13 cellular contexts compared by ENCODE assay signal in genomic region chr5:59744531-59744992, GRCh38.
DNase-seq lines count a peak whose midpoint lies in the region; ATAC-seq, FAIRE-seq and TF ChIP-seq lines count a peak whose summit lies in the region.
"Had no signal": no experiment of that assay in that cellular context is flagged by ENCODE, and none has a peak within 500 bp of the region (broad histone marks: within the 10 kb centered on the region; RNA-seq: fewer than 3 reads in every experiment).

No MANE protein-coding gene starts in this region.

- H3K27ac Mint-ChIP-seq in memory B cell = peak overlapping the region; percentile 60
- H3K27ac Mint-ChIP-seq in T-helper 2 cell treated with Interferon-gamma antibody and Interleukin-4, amounts not matched to agents 5 μg/mL and 100 μg/mL, for 36 hours = no peak overlapping the region

- ATAC-seq in A549 (peak; percentile 58 to 61; a peak in 5 of 6 replicates), memory B cell (ENCODE audit: low read depth) (no peak), HG03025 (IDR thresholded peaks at IDR 0.05; ENCODE audit: low FRiP score, unreplicated experiment) (no peak)

- H3K79me2 ChIP-seq in mammary epithelial cell (ENCODE audit: insufficient read depth, low read length) = peaks cover 30% of the 10 kb centered on the region
- no peaks in the 10 kb centered on the region for H3K79me2 ChIP-seq in OCI-LY7 (ENCODE audit: insufficient read depth, low read depth, low read length)

- TF ChIP-seq RAD21 in A549 (conservative IDR thresholded peaks at IDR 0.05 in 1 of 2, IDR thresholded peaks at IDR 0.05 in 1 of 2) = no peak

- DNase-seq in A549 (ENCODE audit: low read depth in 1 of 2, low spot score in 1 of 2) = peak; percentile 33 to 74
- peak; percentile 65 to 89 for DNase-seq in NCI-H2081 (lab: John Stamatoyannopoulos, UW)
- peak; percentile 83 for DNase-seq in mammary epithelial cell
- no peak for DNase-seq in memory B cell (ENCODE audit: low spot score in 2 of 2)
- DNase-seq in activated naive CD4-positive, alpha-beta T cell treated with anti-CD3 and anti-CD28 coated beads, Interleukin-2, amount 50 U/mL, for 16 hours = no peak
- DNase-seq in OCI-LY7 (ENCODE audit: low spot score) = no peak
- no peak for DNase-seq in T-helper 2 cell treated with Interferon-gamma antibody and Interleukin-4, amounts not matched to agents 5 μg/mL and 100 μg/mL, for 36 hours (ENCODE audit: low spot score)
- DNase-seq: AML-193, aorta, SIG-M5 had no signal

- H3K4me2 ChIP-seq in A549 = peak overlapping the region; percentile 81
- peak overlapping the region; percentile 65 for H3K4me2 ChIP-seq in mammary epithelial cell (ENCODE audit: insufficient read depth, low read depth, low read length)
- H3K4me2 ChIP-seq in OCI-LY7 (ENCODE audit: low read length) = no peak overlapping the region

- no TSS peak for BruUV-seq in mammary epithelial cell (replicated peaks; lab: Mats Ljungman, UMichigan)
- BruUV-seq in OCI-LY7 (replicated peaks; lab: Mats Ljungman, UMichigan) = no TSS peak

- in situ Hi-C loops in mammary epithelial cell (cut with MboI; ENCODE audit: low sequenced_read_pairs in 2 of 2) = loop anchor here in 1 of 2 donors (10.0 kb wide), 1 partner anchor 50 kb away; no protein-coding TSS in a partner anchor

- H3K4me1 ChIP-seq in A549 (peaks cover 65% of the 10 kb centered on the region), mammary epithelial cell (ENCODE audit: insufficient read depth, low read length) (peaks cover 33% of the 10 kb centered on the region), OCI-LY7 (ENCODE audit: insufficient read depth, low read length, poor library complexity, severe bottlenecking) (no peaks in the 10 kb centered on the region)

- H3K4me3 ChIP-seq in A549 (peak overlapping the region; percentile 10; the same call in 1 of the 3 replicates), mammary epithelial cell (replicated peaks in 1 of 3; ENCODE audit: insufficient read depth in 1 of 3, low read depth in 2 of 3, low read length in 3 of 3) (no peak overlapping the region), OCI-LY7 (ENCODE audit: low read depth, low read length, poor library complexity, severe bottlenecking) (no peak overlapping the region)
- H3K4me3 ChIP-seq: heart left ventricle had no signal

- H3K9ac ChIP-seq in mammary epithelial cell (ENCODE audit: insufficient read depth, low read length) = peak overlapping the region; percentile 66

- peaks cover 21% of the 10 kb centered on the region for H3K4me1 Mint-ChIP-seq in memory B cell
- H3K4me1 Mint-ChIP-seq in T-helper 2 cell treated with Interferon-gamma antibody and Interleukin-4, amounts not matched to agents 5 μg/mL and 100 μg/mL, for 36 hours (ENCODE audit: low read depth) = no peaks in the 10 kb centered on the region

- dilution Hi-C loops in mammary epithelial cell (cut with HindIII; ENCODE audit: low sequenced_read_pairs) = no loop called here

- H3K36me3 Mint-ChIP-seq in memory B cell = peaks cover 5% of the 10 kb centered on the region
- no peaks in the 10 kb centered on the region for H3K36me3 Mint-ChIP-seq in T-helper 2 cell treated with Interferon-gamma antibody and Interleukin-4, amounts not matched to agents 5 μg/mL and 100 μg/mL, for 36 hours (ENCODE audit: low read depth)

- TF ChIP-seq POLR2A in A549 (IDR thresholded peaks at IDR 0.05; ENCODE audit: low read length) = no peak

- H2AFZ ChIP-seq in mammary epithelial cell (ENCODE audit: low read depth, low read length) = peak overlapping the region; percentile 25
- H2AFZ ChIP-seq in OCI-LY7 (ENCODE audit: low read length) = no peak overlapping the region

- CTCF ChIA-PET in A549 (lab: Yijun Ruan, JAX) (interaction anchor here (1.2 to 1.8 kb wide), 8 partner anchors 9 to 72 kb away, joined by 3 to 5 read pairs (median 3); no protein-coding TSS in a partner anchor), mammary epithelial cell (lab: Charles Lee; ENCODE audit: low non-redundant PET) (interaction anchor here (0.6 kb wide), 1 partner anchor 11 kb away, joined by 4 read pairs; no protein-coding TSS in a partner anchor), OCI-LY7 (lab: Charles Lee; ENCODE audit: unreplicated experiment) (no interaction called here)

- no peaks in the 10 kb centered on the region for H3K27me3 Mint-ChIP-seq in memory B cell
- H3K27me3 Mint-ChIP-seq in T-helper 2 cell treated with Interferon-gamma antibody and Interleukin-4, amounts not matched to agents 5 μg/mL and 100 μg/mL, for 36 hours (ENCODE audit: low read depth) = peaks cover 6% of the 10 kb centered on the region

- POLR2A ChIA-PET in A549 (lab: Yijun Ruan, JAX) = interaction anchor here (0.5 to 1.2 kb wide), 4 partner anchors 20 to 388 kb away, joined by 3 to 6 read pairs (median 3); no protein-coding TSS in a partner anchor
- POLR2A ChIA-PET in OCI-LY7 (lab: Charles Lee) = no interaction called here

- H3K36me3 ChIP-seq in mammary epithelial cell (ENCODE audit: insufficient read depth, low read length) = no peaks in the 10 kb centered on the region
- H3K36me3 ChIP-seq in OCI-LY7 (ENCODE audit: insufficient read depth, low read length) = no peaks in the 10 kb centered on the region
- H3K36me3 ChIP-seq: heart left ventricle had no signal

- H3K27me3 ChIP-seq in mammary epithelial cell (ENCODE audit: insufficient read depth, low read length) = no peaks in the 10 kb centered on the region
- H3K27me3 ChIP-seq: heart left ventricle had no signal

- no peaks in the 10 kb centered on the region for H4K20me1 ChIP-seq in mammary epithelial cell (ENCODE audit: insufficient read depth, low read length)
- no peaks in the 10 kb centered on the region for H4K20me1 ChIP-seq in OCI-LY7 (ENCODE audit: insufficient read depth, low read length)

- peak overlapping the region; percentile 77 to 80 for H3K27ac ChIP-seq in A549
- H3K27ac ChIP-seq in mammary epithelial cell (ENCODE audit: insufficient read depth, low read depth, low read length) = peak overlapping the region; percentile 95
- H3K27ac ChIP-seq in OCI-LY7 (ENCODE audit: low read depth, low read length, poor library complexity, severe bottlenecking) = no peak overlapping the region

- TF ChIP-seq EP300 in A549 (IDR thresholded peaks at IDR 0.05) = 0 out of 5 replicates have a peak, but pooled peaks of 1 of the 2 experiments have one; percentile 17

- H3K9me3 ChIP-seq in A549 (no peaks in the 10 kb centered on the region), mammary epithelial cell (replicated peaks; ENCODE audit: insufficient read depth, low read length) (no peaks in the 10 kb centered on the region), OCI-LY7 (ENCODE audit: low read length) (no peaks in the 10 kb centered on the region)
- H3K9me3 ChIP-seq: heart left ventricle had no signal

- no peaks in the 10 kb centered on the region for H3K9me3 Mint-ChIP-seq in memory B cell
- H3K9me3 Mint-ChIP-seq in T-helper 2 cell treated with Interferon-gamma antibody and Interleukin-4, amounts not matched to agents 5 μg/mL and 100 μg/mL, for 36 hours = no peaks in the 10 kb centered on the region
- H3K9me3 Mint-ChIP-seq: nephron had no signal

- intact Hi-C loops in mammary epithelial cell (cut with micrococcal nuclease) = no loop called here
- intact Hi-C loops in OCI-LY7 (cut with micrococcal nuclease; ENCODE audit: unreplicated experiment) = no loop called here

- no peak for FAIRE-seq in A549 (lab: Jason Lieb, UNC)

- TF ChIP-seq CTCF in A549 (IDR thresholded peaks at IDR 0.05) (no peak), mammary epithelial cell (conservative IDR thresholded peaks at IDR 0.05 in 1 of 2, IDR thresholded peaks at IDR 0.05 in 1 of 2; ENCODE audit: extremely low read depth in 1 of 2, insufficient read depth in 1 of 2, low read depth in 1 of 2, low read length in 2 of 2) (no peak), OCI-LY7 (conservative IDR thresholded peaks at IDR 0.05; ENCODE audit: low read length) (no peak)

- H3K9me2 ChIP-seq in OCI-LY7 (ENCODE audit: insufficient read depth, low read length) = no peaks in the 10 kb centered on the region

- no peak overlapping the region for H3K4me3 Mint-ChIP-seq in memory B cell
- no peak overlapping the region for H3K4me3 Mint-ChIP-seq in T-helper 2 cell treated with Interferon-gamma antibody and Interleukin-4, amounts not matched to agents 5 μg/mL and 100 μg/mL, for 36 hours

TF ChIP-seq in A549, 52 proteins besides CTCF, POLR2A, EP300 and RAD21:
- TF ChIP-seq PHF8 (IDR thresholded peaks at IDR 0.05; ENCODE audit: borderline replicate concordance, low read depth) (no peak), FOSL2 (IDR thresholded peaks at IDR 0.05) (no peak), FOSL2 (CRISPR knock-in tag; IDR thresholded peaks at IDR 0.05) (peak; percentile 84), MAZ (IDR thresholded peaks at IDR 0.05; ENCODE audit: borderline replicate concordance, low read depth, low read length) (no peak), EHF (CRISPR knock-in tag; IDR thresholded peaks at IDR 0.05) (0 out of 2 replicates have a peak, but pooled peaks have one; percentile 6)
- TF ChIP-seq, protein P1, sequence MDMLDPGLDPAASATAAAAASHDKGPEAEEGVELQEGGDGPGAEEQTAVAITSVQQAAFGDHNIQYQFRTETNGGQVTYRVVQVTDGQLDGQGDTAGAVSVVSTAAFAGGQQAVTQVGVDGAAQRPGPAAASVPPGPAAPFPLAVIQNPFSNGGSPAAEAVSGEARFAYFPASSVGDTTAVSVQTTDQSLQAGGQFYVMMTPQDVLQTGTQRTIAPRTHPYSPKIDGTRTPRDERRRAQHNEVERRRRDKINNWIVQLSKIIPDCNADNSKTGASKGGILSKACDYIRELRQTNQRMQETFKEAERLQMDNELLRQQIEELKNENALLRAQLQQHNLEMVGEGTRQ (IDR thresholded peaks at IDR 0.05) = 0 out of 2 replicates have a peak, but pooled peaks have one; percentile 24

Comparison
In these comparisons a context has a peak if more than half of its experiments do, and no peak if none do; other contexts are left out.
1. ATAC-seq: peak in A549 (2 of 2); none in memory B cell (single experiment) and HG03025 (single experiment).
2. DNase-seq: peak in A549 (2 of 2), NCI-H2081 (2 of 2) and mammary epithelial cell (single experiment); none in memory B cell (0 of 2), activated naive CD4-positive, alpha-beta T cell treated with anti-CD3 and anti-CD28 coated beads, Interleukin-2, amount 50 U/mL, for 16 hours (single experiment), OCI-LY7 (single experiment) and T-helper 2 cell treated with Interferon-gamma antibody and Interleukin-4, amounts not matched to agents 5 μg/mL and 100 μg/mL, for 36 hours (single experiment).